In genomic region chr17:42536372-42537155, GRCh38 we compare ENCODE assay signal across 8 cellular contexts. TPM values are rescaled to one million over a fixed set of nuclear protein-coding genes. Genes with fewer than 3 reads are reported as not detected.
DNase-seq lines count a peak whose midpoint lies in the region; ATAC-seq and TF ChIP-seq lines count a peak whose summit lies in the region.

No MANE protein-coding gene starts in this region.

- H3K4me2 ChIP-seq in OCI-LY1 (ENCODE audit: low read length), result peak overlapping the region; percentile 82

- in situ Hi-C loops in Caki2 (cut with HindIII; ENCODE audit: low pct_unique_long_range_greater_than_20kb, low sequenced_read_pairs), result no loop called here

- H3K4me1 Mint-ChIP-seq in stimulated activated effector memory CD8-positive, alpha-beta T cell treated with anti-CD3 and anti-CD28 coated beads, Interleukin-12 subunit alpha, Interleukin-12 subunit beta, amount 100 ng/mL, for 72 hours, result peaks cover 45% of the 10 kb centered on the region

- peaks cover 24% of the 10 kb centered on the region for H3K36me3 Mint-ChIP-seq in stimulated activated effector memory CD8-positive, alpha-beta T cell treated with anti-CD3 and anti-CD28 coated beads, Interleukin-12 subunit alpha, Interleukin-12 subunit beta, amount 100 ng/mL, for 72 hours

- no peaks in the 10 kb centered on the region for H3K79me2 ChIP-seq in OCI-LY1 (ENCODE audit: insufficient read depth, low read length)

- no peaks in the 10 kb centered on the region for H3K27me3 ChIP-seq in HL-60 (ENCODE audit: insufficient read depth, poor library complexity, severe bottlenecking)
- no peaks in the 10 kb centered on the region for H3K27me3 ChIP-seq in OCI-LY1 (ENCODE audit: insufficient read depth, low read length)
- H3K27me3 ChIP-seq in mucosa of stomach (ENCODE audit: control insufficient read depth, insufficient read depth, low read length), result no peaks in the 10 kb centered on the region

- no peaks in the 10 kb centered on the region for H3K9me3 Mint-ChIP-seq in stimulated activated effector memory CD8-positive, alpha-beta T cell treated with anti-CD3 and anti-CD28 coated beads, Interleukin-12 subunit alpha, Interleukin-12 subunit beta, amount 100 ng/mL, for 72 hours

- H3K9me2 ChIP-seq in OCI-LY1 (ENCODE audit: low read depth, low read length), result no peaks in the 10 kb centered on the region

- DNase-seq in Caki2 (ENCODE audit: low read depth) (peak; percentile 78), HL-60 (ENCODE audit: low read depth in 1 of 2, low spot score in 1 of 2) (peak; percentile 85 to 87)
- peak; percentile 75 for DNase-seq in activated T-cell treated with anti-CD3 and anti-CD28 coated beads, Interleukin-2, amount 50 U/mL, for 1 hour
- peak; percentile 63 to 88 for DNase-seq in stimulated activated effector memory CD8-positive, alpha-beta T cell treated with anti-CD3 and anti-CD28 coated beads, Interleukin-12 subunit alpha, Interleukin-12 subunit beta, amount 100 ng/mL, for 72 hours (ENCODE audit: low spot score in 2 of 2)

- H3K27ac Mint-ChIP-seq in stimulated activated effector memory CD8-positive, alpha-beta T cell treated with anti-CD3 and anti-CD28 coated beads, Interleukin-12 subunit alpha, Interleukin-12 subunit beta, amount 100 ng/mL, for 72 hours, result peak overlapping the region; percentile 61

- peak overlapping the region; percentile 71 for H3K27ac ChIP-seq in HL-60 (replicated peaks)
- peak overlapping the region; percentile 65 for H3K27ac ChIP-seq in OCI-LY1 (ENCODE audit: low read depth, low read length, poor library complexity, severe bottlenecking)

- no peak overlapping the region for H2AFZ ChIP-seq in OCI-LY1 (ENCODE audit: low read length)

- peak overlapping the region; percentile 63 for H3K9ac ChIP-seq in OCI-LY1 (ENCODE audit: low read length)
- H3K9ac ChIP-seq in mucosa of stomach (ENCODE audit: low read length), result peak overlapping the region; percentile 80

- H3K36me3 ChIP-seq in OCI-LY1 (ENCODE audit: insufficient read depth, low read length), result peaks cover 16% of the 10 kb centered on the region
- H3K36me3 ChIP-seq in mucosa of stomach (ENCODE audit: control insufficient read depth, insufficient read depth, low read length), result no peaks in the 10 kb centered on the region

- H3F3A ChIP-seq in OCI-LY1 (ENCODE audit: insufficient read depth, low read length), result no peaks in the 10 kb centered on the region

- TF ChIP-seq CTCF in HL-60 (IDR thresholded peaks at IDR 0.05; ENCODE audit: insufficient read depth, low read length), result no peak
- no peak for TF ChIP-seq CTCF in OCI-LY1 (IDR thresholded peaks at IDR 0.05; ENCODE audit: low read length)

- H3K4me1 ChIP-seq in OCI-LY1 (ENCODE audit: insufficient read depth, low read length, severe bottlenecking) (peaks cover 24% of the 10 kb centered on the region), mucosa of stomach (ENCODE audit: control insufficient read depth, insufficient read depth, low read length) (peaks cover 31% of the 10 kb centered on the region)

- H3K4me3 ChIP-seq in HL-60 (replicated peaks; ENCODE audit: insufficient read depth, low read length) (peak overlapping the region; percentile 74), OCI-LY1 (ENCODE audit: low read depth, low read length, poor library complexity, severe bottlenecking) (peak overlapping the region; percentile 70), mucosa of stomach (ENCODE audit: low read length) (peak overlapping the region; percentile 31)

- no peaks in the 10 kb centered on the region for H3K9me3 ChIP-seq in OCI-LY1 (ENCODE audit: low read length)
- no peaks in the 10 kb centered on the region for H3K9me3 ChIP-seq in mucosa of stomach (ENCODE audit: control insufficient read depth, low read length)

- no peaks in the 10 kb centered on the region for H4K20me1 ChIP-seq in OCI-LY1 (ENCODE audit: insufficient read depth, low read length)

- H3K4me3 Mint-ChIP-seq in stimulated activated effector memory CD8-positive, alpha-beta T cell treated with anti-CD3 and anti-CD28 coated beads, Interleukin-12 subunit alpha, Interleukin-12 subunit beta, amount 100 ng/mL, for 72 hours, result peak overlapping the region; percentile 75

- ATAC-seq in GM21360 (IDR thresholded peaks at IDR 0.05; ENCODE audit: unreplicated experiment), result peak; percentile 48
- ATAC-seq in esophagus mucosa, result peak; percentile 64
- peak; percentile 86 for ATAC-seq in stimulated activated effector memory CD8-positive, alpha-beta T cell treated with anti-CD3 and anti-CD28 coated beads, Interleukin-12 subunit alpha, Interleukin-12 subunit beta, amount 100 ng/mL, for 72 hours

RNA-seq across cellular contexts. Expression of gene NAGLU, which starts 0.5 kb away (rescaled TPM):
- 53.9 and 64.5 TPM in 2 replicates for total RNA-seq in Caki2 (2014; rRNA removed; shearing (Covaris generic); ENCODE audit: low replicate concordance)
- total RNA-seq in esophagus mucosa, result 13.3 TPM

RNA-seq across cellular contexts. Expression of gene HSD17B1, which starts 16.2 kb away (rescaled TPM):
- total RNA-seq in Caki2 (2014; rRNA removed; shearing (Covaris generic); ENCODE audit: low replicate concordance), result not detected in 2 replicates
- total RNA-seq in esophagus mucosa, result 15.7 TPM

RNA-seq across cellular contexts. Expression of gene COASY, which starts 25.4 kb away (rescaled TPM):
- 24.0 and 29.5 TPM in 2 replicates for total RNA-seq in Caki2 (2014; rRNA removed; shearing (Covaris generic); ENCODE audit: low replicate concordance)
- 67.4 TPM for total RNA-seq in esophagus mucosa

RNA-seq across cellular contexts. Expression of gene MLX, which starts 30.3 kb away (rescaled TPM):
- 13.0 and 21.9 TPM in 2 replicates for total RNA-seq in Caki2 (2014; rRNA removed; shearing (Covaris generic); ENCODE audit: low replicate concordance)
- 33.8 TPM for total RNA-seq in esophagus mucosa

RNA-seq across cellular contexts. Expression of gene PSMC3IP, which starts 41.0 kb away (rescaled TPM):
- 3.4 and 8.6 TPM in 2 replicates for total RNA-seq in Caki2 (2014; rRNA removed; shearing (Covaris generic); ENCODE audit: low replicate concordance)
- total RNA-seq in esophagus mucosa, result 2.9 TPM

Comparison
In these comparisons a context has a peak if more than half of its experiments do, and no peak if none do; other contexts are left out.
1. Peak in every context shown above with its lines: DNase-seq, ATAC-seq, H3K4me3 ChIP-seq and H3K27ac ChIP-seq.
2. RNA of gene HSD17B1, which starts 16.2 kb away (total RNA-seq): 15.7 TPM in esophagus mucosa (single experiment); not detected in Caki2; every median in the first group is over 10 times any median in the second.